20 cellular contexts compared by ENCODE assay signal in the genomic region with DNA sequence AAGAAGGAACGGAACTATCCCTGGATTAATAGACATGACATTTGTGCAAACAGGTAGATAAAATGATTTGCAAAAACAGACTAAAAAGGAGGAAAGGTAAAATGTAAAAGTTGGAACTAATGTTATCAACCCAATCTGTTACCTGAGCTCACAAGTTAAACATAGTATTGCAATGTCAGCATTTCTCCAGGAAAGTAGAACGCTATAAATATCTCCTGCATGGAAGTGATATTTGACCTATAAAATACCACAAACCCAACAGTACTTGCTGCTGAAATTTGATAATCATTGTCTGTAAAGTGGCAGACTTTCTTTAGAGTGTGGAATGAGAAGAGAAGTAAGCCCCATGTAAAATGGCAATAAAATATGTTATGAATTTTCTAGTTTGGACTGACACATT.
DNase-seq lines count a peak whose midpoint lies in the region; ATAC-seq, FAIRE-seq and TF ChIP-seq lines count a peak whose summit lies in the region.
"Had no signal": no experiment of that assay in that cellular context is flagged by ENCODE, and none has a peak within 500 bp of the region (broad histone marks: within the 10 kb centered on the region; RNA-seq: fewer than 3 reads in every experiment).

No MANE protein-coding gene starts in this region.

- no peak overlapping the region for H3K27ac ChIP-seq in K562 (ENCODE audit: extremely low read depth, low read depth, low read length)
- peak overlapping the region in 2 of 4 donors; percentile 19 to 42 for H3K27ac ChIP-seq in gastrocnemius medialis
- H3K27ac ChIP-seq: C4-2B, GM23248 had no signal

- no peak for TF ChIP-seq RAD21 in K562 (CRISPR knock-in tag; conservative IDR thresholded peaks at IDR 0.05 in 1 of 2, IDR thresholded peaks at IDR 0.05 in 1 of 2)

- no peaks in the 10 kb centered on the region for H3K9me1 ChIP-seq in K562 (ENCODE audit: control insufficient read depth, insufficient read depth, low read length)

- H3K4me1 ChIP-seq in K562 (replicated peaks in 1 of 2; ENCODE audit: control insufficient read depth in 2 of 2, insufficient read depth in 2 of 2, low read length in 2 of 2), result no peaks in the 10 kb centered on the region
- H3K4me1 ChIP-seq in gastrocnemius medialis, result peaks cover 11 to 16% of the 10 kb centered on the region in 2 donors

- POLR2A ChIA-PET in K562 (lab: Yijun Ruan, JAX), result no interaction called here

- H3K4me3 ChIP-seq in K562 (no peak overlapping the region), gastrocnemius medialis (peak overlapping the region in 1 of 4 donors; percentile 5)
- H3K4me3 ChIP-seq: GM23248 had no signal

- intact Hi-C loops in K562 (cut with micrococcal nuclease), result no loop called here
- intact Hi-C loops in gastrocnemius medialis (cut with DNase I; ENCODE audit: low total_unique reads), result no loop called here

- no peak overlapping the region for H3K9ac ChIP-seq in K562 (ENCODE audit: insufficient read depth in 1 of 2, low read depth in 2 of 2, low read length in 2 of 2)
- H3K9ac ChIP-seq: GM23248 had no signal

- H3K4me2 ChIP-seq in K562 (ENCODE audit: insufficient read depth, low read length), result no peak overlapping the region

- DNase-seq in NCI-H2171 treated with DMSO at 0.1 percent for 48 hours (lab: John Stamatoyannopoulos, UW) (peak; percentile 30), NCI-H2171 (lab: John Stamatoyannopoulos, UW) (no peak), NCI-H2107 (lab: John Stamatoyannopoulos, UW) (peak; percentile 13), K562 (ENCODE audit: extremely low read depth in 1 of 4, low spot score in 3 of 4) (no peak), gastrocnemius medialis (no peak), NCI-H1092 (lab: John Stamatoyannopoulos, UW) (no peak), SHP77 treated with DMSO at 0.1 percent for 48 hours (lab: John Stamatoyannopoulos, UW) (no peak)
- DNase-seq: DND-41; GDM1; GM23248; MV-4-11; NCI-H146; NCI-H526 treated with DMSO at 0.1 percent for 48 hours; NK-92 treated with Interleukin-12 subunit alpha and Interleukin-12 subunit beta, amount 100 ng/mL, for 24 hours had no signal

- ATAC-seq in K562 (no peak), gastrocnemius medialis (peak; percentile 74 to 86), GM21786 (IDR thresholded peaks at IDR 0.05; ENCODE audit: unreplicated experiment) (no peak)
- ATAC-seq: SK-N-SH treated with all-trans-retinoic acid at 6 μM for 48 hours had no signal

- no peaks in the 10 kb centered on the region for H3K79me2 ChIP-seq in K562 (ENCODE audit: control insufficient read depth, insufficient read depth, low read length)

- CTCF ChIA-PET in K562 (lab: Yijun Ruan, JAX; ENCODE audit: low intra/inter-chr PET ratio), result no interaction called here

- H3K36me3 ChIP-seq in K562 (ENCODE audit: control insufficient read depth, insufficient read depth, low read length), result no peaks in the 10 kb centered on the region
- H3K36me3 ChIP-seq in gastrocnemius medialis, result no peaks in the 10 kb centered on the region

- H2AFZ ChIP-seq in K562 (ENCODE audit: low read depth, low read length), result no peak overlapping the region
- H2AFZ ChIP-seq: GM23248 had no signal

- BruUV-seq in K562 (replicated peaks; lab: Mats Ljungman, UMichigan), result no TSS peak

- H4K20me1 ChIP-seq in K562 (replicated peaks; ENCODE audit: control insufficient read depth, insufficient read depth, low read length), result no peaks in the 10 kb centered on the region

- no peak for TF ChIP-seq EP300 in K562 (IDR thresholded peaks at IDR 0.05; ENCODE audit: low read length)

- in situ Hi-C loops in K562 (cut with MboI), result no loop called here
- in situ Hi-C loops in gastrocnemius medialis (cut with MboI; ENCODE audit: low sequenced_read_pairs in 4 of 4), result no loop called here

- H3K27me3 ChIP-seq in K562 (ENCODE audit: control insufficient read depth in 2 of 2, insufficient read depth in 2 of 2, low read length in 2 of 2) (no peaks in the 10 kb centered on the region), gastrocnemius medialis (no peaks in the 10 kb centered on the region)

- FAIRE-seq in K562 (lab: Jason Lieb, UNC), result no peak
- FAIRE-seq: A204.1, GM12892, GM19239 had no signal

- TF ChIP-seq POLR2A in K562 (conservative IDR thresholded peaks at IDR 0.05) (no peak), gastrocnemius medialis (IDR thresholded peaks at IDR 0.05) (no peak)

- 0% methylated on average over 2 of the region's 2 CpGs for whole genome bisulfite sequencing in K562 (ENCODE audit: insufficient coverage, low coverage, missing lambda C conversion rate)

- TF ChIP-seq CTCF in K562 (IDR thresholded peaks at IDR 0.05 in 2 of 3, conservative IDR thresholded peaks at IDR 0.05 in 1 of 3; ENCODE audit: insufficient read depth in 2 of 3, low read depth in 1 of 3, low read length in 3 of 3) (no peak), gastrocnemius medialis (IDR thresholded peaks at IDR 0.05 in 4 of 5, conservative IDR thresholded peaks at IDR 0.05 in 1 of 5) (no peak)

- H3K9me3 ChIP-seq in K562 (replicated peaks; ENCODE audit: control insufficient read depth, insufficient read depth, low read depth, low read length) (no peaks in the 10 kb centered on the region), gastrocnemius medialis (no peaks in the 10 kb centered on the region)

TF ChIP-seq in K562, 482 proteins besides CTCF, POLR2A, EP300 and RAD21:
- no peak for TF ChIP-seq LARP7 (IDR thresholded peaks at IDR 0.05)
- TF ChIP-seq GATAD2B (IDR thresholded peaks at IDR 0.05; ENCODE audit: borderline replicate concordance), result no peak
- TF ChIP-seq ZNF316 (IDR thresholded peaks at IDR 0.05), result peak; percentile 67
- TF ChIP-seq C11orf30 (IDR thresholded peaks at IDR 0.05; ENCODE audit: low read depth), result peak; percentile 38
- TF ChIP-seq MAFF (IDR thresholded peaks at IDR 0.05; ENCODE audit: low read length), result peak; percentile 82
- TF ChIP-seq MAFK (IDR thresholded peaks at IDR 0.05; ENCODE audit: low read length), result peak; percentile 89

Comparison
In these comparisons a context has a peak if more than half of its experiments do, and no peak if none do; other contexts are left out.
1. DNase-seq: peak in NCI-H2171 treated with DMSO at 0.1 percent for 48 hours (single experiment) and NCI-H2107 (single experiment); none in NCI-H2171 (single experiment), K562 (0 of 4), gastrocnemius medialis (0 of 2), NCI-H1092 (single experiment) and SHP77 treated with DMSO at 0.1 percent for 48 hours (single experiment).
2. ATAC-seq: peak in gastrocnemius medialis (2 of 2); none in K562 (single experiment) and GM21786 (single experiment).